Comparison of ENCODE assay signal across 28 cellular contexts in genomic region chr3:22858486-22858885, GRCh38.
"Had no signal": no experiment of that assay in that cellular context is flagged by ENCODE, and none has a peak within 500 bp of the region (broad histone marks: within the 10 kb centered on the region; RNA-seq: fewer than 3 reads in every experiment).

No MANE protein-coding gene starts in this region.

- H3K27ac ChIP-seq: brain microvascular endothelial cell, esophagus muscularis mucosa, foreskin keratinocyte, gastrocnemius medialis had no signal

- H3K4me3 ChIP-seq: esophagus muscularis mucosa, gastrocnemius medialis had no signal

- H3K9me3 ChIP-seq: esophagus muscularis mucosa, gastrocnemius medialis had no signal

- ATAC-seq: activated naive CD4-positive, alpha-beta T cell treated with anti-CD3 and anti-CD28 coated beads, Interleukin-2, amount 50 U/mL, for 72 hours; activated T-cell treated with anti-CD3 and anti-CD28 coated beads, Interleukin-2, amount 50 U/mL, for 72 hours; effector memory CD8-positive, alpha-beta T cell; foreskin keratinocyte; gastrocnemius medialis; WTC11 had no signal

- H3K36me3 ChIP-seq: brain microvascular endothelial cell, esophagus muscularis mucosa, gastrocnemius medialis had no signal

- DNase-seq: activated CD4-positive, alpha-beta memory T cell treated with anti-CD3 and anti-CD28 coated beads, Interleukin-2, amount 10 ng/mL, durations not matched to agents 7 days and 5 days; activated CD4-positive, alpha-beta T cell treated with anti-CD3 and anti-CD28 coated beads for 1 hour; activated CD4-positive, alpha-beta T cell treated with anti-CD3 and anti-CD28 coated beads for 4 hours; activated CD4-positive, alpha-beta T cell treated with anti-CD3 and anti-CD28 coated beads, Interleukin-2, amount 10 ng/mL, durations not matched to agents 7 days and 5 days; activated CD4-positive, alpha-beta T cell treated with anti-CD3 and anti-CD28 coated beads, Interleukin-2, amount 50 U/mL, for 4 hours; activated CD8-positive, alpha-beta memory T cell treated with anti-CD3 and anti-CD28 coated beads, Interleukin-2, amount 50 U/mL, for 48 hours; activated gamma-delta T cell; activated naive CD4-positive, alpha-beta T cell; activated naive CD4-positive, alpha-beta T cell treated with anti-CD3 and anti-CD28 coated beads, Interleukin-2, amount 10 ng/mL, durations not matched to agents 7 days and 5 days; activated naive CD8-positive, alpha-beta T cell treated with anti-CD3 and anti-CD28 coated beads, Interleukin-2, amount 10 ng/mL, durations not matched to agents 7 days and 5 days; activated T-cell treated with anti-CD3 and anti-CD28 coated beads for 4 hours; activated T-cell treated with anti-CD3 and anti-CD28 coated beads, Interleukin-2, amount 50 U/mL, for 24 hours; activated T-cell treated with anti-CD3 and anti-CD28 coated beads, Interleukin-2, amount 50 U/mL, for 72 hours; amniotic stem cell; anterior cingulate cortex; brain microvascular endothelial cell; cortex of kidney; dermis blood vessel endothelial cell; effector CD4-positive, alpha-beta T cell; effector memory CD8-positive, alpha-beta T cell; erythroblast; foreskin keratinocyte; gastrocnemius medialis; glutamatergic neuron; T-helper 2 cell had no signal

- H3K27me3 ChIP-seq: brain microvascular endothelial cell, esophagus muscularis mucosa, foreskin keratinocyte, gastrocnemius medialis had no signal

- H3K4me1 ChIP-seq: foreskin keratinocyte, gastrocnemius medialis had no signal
